1 cellular context compared by ENCODE assay signal in genomic region chr20:50903353-50904051, GRCh38.
TF ChIP-seq lines count a peak whose summit lies in the region.

No MANE protein-coding gene starts in this region.

TF ChIP-seq in GM23338, 12 proteins besides CTCF, POLR2A, EP300 and RAD21:
- TF ChIP-seq, protein P1, sequence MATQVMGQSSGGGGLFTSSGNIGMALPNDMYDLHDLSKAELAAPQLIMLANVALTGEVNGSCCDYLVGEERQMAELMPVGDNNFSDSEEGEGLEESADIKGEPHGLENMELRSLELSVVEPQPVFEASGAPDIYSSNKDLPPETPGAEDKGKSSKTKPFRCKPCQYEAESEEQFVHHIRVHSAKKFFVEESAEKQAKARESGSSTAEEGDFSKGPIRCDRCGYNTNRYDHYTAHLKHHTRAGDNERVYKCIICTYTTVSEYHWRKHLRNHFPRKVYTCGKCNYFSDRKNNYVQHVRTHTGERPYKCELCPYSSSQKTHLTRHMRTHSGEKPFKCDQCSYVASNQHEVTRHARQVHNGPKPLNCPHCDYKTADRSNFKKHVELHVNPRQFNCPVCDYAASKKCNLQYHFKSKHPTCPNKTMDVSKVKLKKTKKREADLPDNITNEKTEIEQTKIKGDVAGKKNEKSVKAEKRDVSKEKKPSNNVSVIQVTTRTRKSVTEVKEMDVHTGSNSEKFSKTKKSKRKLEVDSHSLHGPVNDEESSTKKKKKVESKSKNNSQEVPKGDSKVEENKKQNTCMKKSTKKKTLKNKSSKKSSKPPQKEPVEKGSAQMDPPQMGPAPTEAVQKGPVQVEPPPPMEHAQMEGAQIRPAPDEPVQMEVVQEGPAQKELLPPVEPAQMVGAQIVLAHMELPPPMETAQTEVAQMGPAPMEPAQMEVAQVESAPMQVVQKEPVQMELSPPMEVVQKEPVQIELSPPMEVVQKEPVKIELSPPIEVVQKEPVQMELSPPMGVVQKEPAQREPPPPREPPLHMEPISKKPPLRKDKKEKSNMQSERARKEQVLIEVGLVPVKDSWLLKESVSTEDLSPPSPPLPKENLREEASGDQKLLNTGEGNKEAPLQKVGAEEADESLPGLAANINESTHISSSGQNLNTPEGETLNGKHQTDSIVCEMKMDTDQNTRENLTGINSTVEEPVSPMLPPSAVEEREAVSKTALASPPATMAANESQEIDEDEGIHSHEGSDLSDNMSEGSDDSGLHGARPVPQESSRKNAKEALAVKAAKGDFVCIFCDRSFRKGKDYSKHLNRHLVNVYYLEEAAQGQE (IDR thresholded peaks at IDR 0.05; ENCODE audit: unreplicated experiment) = no peak
- no peak for TF ChIP-seq POLR2AphosphoS5 (IDR thresholded peaks at IDR 0.05; ENCODE audit: low read depth)
- no peak for TF ChIP-seq NANOG (IDR thresholded peaks at IDR 0.05; ENCODE audit: borderline replicate concordance)
- no peak for TF ChIP-seq ZNF331 (CRISPR knock-in tag; IDR thresholded peaks at IDR 0.05; ENCODE audit: low read depth)
- TF ChIP-seq STAT1 (IDR thresholded peaks at IDR 0.05; ENCODE audit: unreplicated experiment) = no peak
- no peak for TF ChIP-seq EZH2 (IDR thresholded peaks at IDR 0.05; ENCODE audit: low read depth, unreplicated experiment)
- TF ChIP-seq JUNB (IDR thresholded peaks at IDR 0.05; ENCODE audit: unreplicated experiment) = no peak
- TF ChIP-seq EZH2phosphoT487 (IDR thresholded peaks at IDR 0.05; ENCODE audit: unreplicated experiment) = no peak
